ENCODE assay signal across 9 cellular contexts in the genomic region with DNA sequence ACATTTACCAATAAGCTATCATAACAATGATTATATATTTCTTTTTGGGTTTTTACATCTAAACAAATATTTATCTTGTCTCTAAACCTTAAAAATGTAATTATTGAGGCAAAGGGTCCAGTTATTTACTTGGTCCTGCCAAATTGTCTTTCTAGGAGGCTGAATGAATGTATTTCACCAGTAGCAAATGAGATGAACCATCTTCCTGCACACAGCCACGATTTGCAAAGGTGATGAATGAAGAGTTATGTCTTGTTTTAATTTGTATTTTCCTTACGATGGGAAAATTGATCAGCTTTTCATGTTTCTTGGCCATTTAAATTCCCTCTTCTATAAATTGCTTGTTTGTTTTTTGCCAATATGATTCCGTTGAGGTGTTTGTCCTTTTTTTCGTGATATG. TPM values are rescaled to one million over a fixed set of nuclear protein-coding genes. Genes with fewer than 3 reads are reported as not detected.
DNase-seq lines count a peak whose midpoint lies in the region; TF ChIP-seq lines count a peak whose summit lies in the region.
"Had no signal": no experiment of that assay in that cellular context is flagged by ENCODE, and none has a peak within 500 bp of the region (broad histone marks: within the 10 kb centered on the region; RNA-seq: fewer than 3 reads in every experiment).

No MANE protein-coding gene starts in this region.

- no peak for TF ChIP-seq POLR2A in Peyer's patch (IDR thresholded peaks at IDR 0.05)
- no peak for TF ChIP-seq POLR2A in esophagus muscularis mucosa (IDR thresholded peaks at IDR 0.05; ENCODE audit: low read depth)

- no peaks in the 10 kb centered on the region for H3K27me3 ChIP-seq in Peyer's patch
- no peaks in the 10 kb centered on the region for H3K27me3 ChIP-seq in esophagus muscularis mucosa
- H3K27me3 ChIP-seq in skeletal muscle satellite cell (ENCODE audit: control insufficient read depth, insufficient read depth, low read length): no peaks in the 10 kb centered on the region

- H3K4me3 ChIP-seq in GM08714 (ENCODE audit: low read length): peak overlapping the region; percentile 100; the same call in 1 of the 2 replicates
- H3K4me3 ChIP-seq in Peyer's patch: peak overlapping the region; percentile 49 to 59 (median 55)
- H3K4me3 ChIP-seq in esophagus muscularis mucosa: peak overlapping the region; percentile 56 to 72 (median 64)
- H3K4me3 ChIP-seq in skeletal muscle satellite cell (ENCODE audit: low read length): peak overlapping the region; percentile 78

- TF ChIP-seq EP300 in esophagus muscularis mucosa (IDR thresholded peaks at IDR 0.05): no peak

- intact Hi-C loops in esophagus muscularis mucosa (cut with DNase I): loop anchor here (10.0 kb wide), 2 partner anchors 193 to 377 kb away; partner anchors contain the start of gene SP140

- no peaks in the 10 kb centered on the region for H3K36me3 ChIP-seq in Peyer's patch
- no peaks in the 10 kb centered on the region for H3K36me3 ChIP-seq in esophagus muscularis mucosa
- peaks cover 4% of the 10 kb centered on the region for H3K36me3 ChIP-seq in skeletal muscle satellite cell (ENCODE audit: insufficient read depth, low read length)

- H3K27ac ChIP-seq in Peyer's patch (peak overlapping the region in 3 of 4 donors; percentile 88 to 90 (median 89)), esophagus muscularis mucosa (replicated peaks in 1 of 4) (peak overlapping the region in 1 of 4 donors; percentile 84)

- H3K4me2 ChIP-seq in skeletal muscle satellite cell (ENCODE audit: low read length): peak overlapping the region; percentile 96

- H3K4me1 ChIP-seq in Peyer's patch: peaks cover 0 to 17% (median 7%) of the 10 kb centered on the region in 4 donors
- H3K4me1 ChIP-seq in esophagus muscularis mucosa: peaks cover 48 to 70% (median 58%) of the 10 kb centered on the region in 4 donors
- peaks cover 24% of the 10 kb centered on the region for H3K4me1 ChIP-seq in skeletal muscle satellite cell (ENCODE audit: control insufficient read depth, insufficient read depth, low read length)

- DNase-seq in Peyer's patch: no peak
- no peak for DNase-seq in esophagus muscularis mucosa (ENCODE audit: extremely low spot score)
- no peak for DNase-seq in SIG-M5 (lab: John Stamatoyannopoulos, UW)
- DNase-seq in COR-L47 (lab: John Stamatoyannopoulos, UW): no peak
- DNase-seq in SW 1271 (lab: John Stamatoyannopoulos, UW): no peak
- DNase-seq in stimulated activated CD4-positive, alpha-beta T cell treated with anti-CD3 and anti-CD28 coated beads, Interleukin-12 subunit alpha, Interleukin-12 subunit beta, amount 100 ng/mL, for 4 hours: no peak
- DNase-seq: NCI-H1694 treated with DMSO at 0.1 percent for 48 hours had no signal

- TF ChIP-seq CTCF in Peyer's patch (IDR thresholded peaks at IDR 0.05): no peak
- TF ChIP-seq CTCF in esophagus muscularis mucosa (IDR thresholded peaks at IDR 0.05): no peak

- H3K9me3 ChIP-seq in Peyer's patch: no peaks in the 10 kb centered on the region
- H3K9me3 ChIP-seq in esophagus muscularis mucosa: no peaks in the 10 kb centered on the region
- H3K9me3 ChIP-seq in skeletal muscle satellite cell (replicated peaks; ENCODE audit: low read length): no peaks in the 10 kb centered on the region

- 69% methylated on average over 4 of the region's 4 CpGs for WGBS in esophagus muscularis mucosa

- peak overlapping the region; percentile 92 for H3K9ac ChIP-seq in skeletal muscle satellite cell (ENCODE audit: low read depth, low read length)

RNA-seq across cellular contexts. Expression of gene SP100, which starts 1.4 kb away (rescaled TPM):
- total RNA-seq in Peyer's patch: 100 to 1,000 TPM; 106 to 498 (median 127) TPM
- 10 to 100 TPM; 83.8 to 95.5 (median 92.1) TPM for total RNA-seq in esophagus muscularis mucosa
- total RNA-seq in skeletal muscle satellite cell (2012; rRNA removed): 88.7 and 109 TPM in 2 replicates
